Comparison of ENCODE assay signal across 9 cellular contexts in genomic region chr6:30345852-30346251, GRCh38. TPM values are rescaled to one million over a fixed set of nuclear protein-coding genes. Genes with fewer than 3 reads are reported as not detected.
DNase-seq lines count a peak whose midpoint lies in the region; FAIRE-seq and TF ChIP-seq lines count a peak whose summit lies in the region.
"Had no signal": no experiment of that assay in that cellular context is flagged by ENCODE, and none has a peak within 500 bp of the region (broad histone marks: within the 10 kb centered on the region; RNA-seq: fewer than 3 reads in every experiment).

No MANE protein-coding gene starts in this region.

- H3K9ac ChIP-seq in keratinocyte (ENCODE audit: control insufficient read depth, extremely low read depth, insufficient read depth, low read length) (peak overlapping the region; percentile 87), stomach smooth muscle (ENCODE audit: low read length in 2 of 2) (peak overlapping the region in 1 of 2 donors; percentile 76)

- H3K4me1 Mint-ChIP-seq in T-helper 2 cell treated with Interferon-gamma antibody and Interleukin-4, amounts not matched to agents 5 μg/mL and 100 μg/mL, for 36 hours (ENCODE audit: low read depth) = peaks cover 26% of the 10 kb centered on the region
- H3K4me1 Mint-ChIP-seq in activated T-helper 1 cell treated with anti-CD3 and anti-CD28 coated beads, Interleukin-12 subunit alpha, Interleukin-12 subunit beta, Interleukin-2, Interleukin-4 antibody, amounts not matched to agents 30 ng/mL and 10 ng/mL and 1 ng/mL, durations not matched to agents 14 hours and 24 hours and 36 hours (ENCODE audit: low read depth) = peaks cover 39% of the 10 kb centered on the region

- H3K4me1 ChIP-seq in keratinocyte (ENCODE audit: control insufficient read depth, extremely low read depth, insufficient read depth, low read length) = peaks cover 9% of the 10 kb centered on the region
- peaks cover 10% of the 10 kb centered on the region for H3K4me1 ChIP-seq in stomach smooth muscle (ENCODE audit: control insufficient read depth, insufficient read depth, low read length)

- no peak for TF ChIP-seq CTCF in keratinocyte (optimal IDR thresholded peaks at IDR 0.05 in 1 of 3, IDR thresholded peaks at IDR 0.05 in 1 of 3, conservative IDR thresholded peaks at IDR 0.05 in 1 of 3; ENCODE audit: extremely low read depth in 1 of 3, insufficient read depth in 2 of 3, low read length in 3 of 3)

- H2AFZ ChIP-seq in keratinocyte (ENCODE audit: control insufficient read depth, low read length) = no peak overlapping the region

- peaks cover 6 to 10% of the 10 kb centered on the region in 2 experiments for H3K36me3 ChIP-seq in keratinocyte (ENCODE audit: control insufficient read depth in 2 of 2, extremely low read depth in 1 of 2, insufficient read depth in 2 of 2, low read length in 2 of 2)
- H3K36me3 ChIP-seq in stomach smooth muscle (ENCODE audit: control insufficient read depth in 2 of 2, insufficient read depth in 2 of 2, low read length in 2 of 2) = peaks cover 14 to 17% of the 10 kb centered on the region in 2 donors

- FAIRE-seq in keratinocyte (lab: Jason Lieb, UNC) = no peak

- H3K4me3 Mint-ChIP-seq in T-helper 2 cell treated with Interferon-gamma antibody and Interleukin-4, amounts not matched to agents 5 μg/mL and 100 μg/mL, for 36 hours = peak overlapping the region; percentile 91
- H3K4me3 Mint-ChIP-seq in activated T-helper 1 cell treated with anti-CD3 and anti-CD28 coated beads, Interleukin-12 subunit alpha, Interleukin-12 subunit beta, Interleukin-2, Interleukin-4 antibody, amounts not matched to agents 30 ng/mL and 10 ng/mL and 1 ng/mL, durations not matched to agents 14 hours and 24 hours and 36 hours = peak overlapping the region; percentile 91

- peak overlapping the region; percentile 78 for H3K4me2 ChIP-seq in keratinocyte (ENCODE audit: control insufficient read depth, extremely low read depth, insufficient read depth, low read depth, low read length)

- H3K27me3 ChIP-seq in keratinocyte (ENCODE audit: control insufficient read depth, extremely low read depth, insufficient read depth, low read length) (no peaks in the 10 kb centered on the region), stomach smooth muscle (ENCODE audit: control insufficient read depth in 1 of 2, insufficient read depth in 2 of 2, low read length in 2 of 2) (no peaks in the 10 kb centered on the region)

- peaks cover 17% of the 10 kb centered on the region for H3K27me3 Mint-ChIP-seq in T-helper 2 cell treated with Interferon-gamma antibody and Interleukin-4, amounts not matched to agents 5 μg/mL and 100 μg/mL, for 36 hours (ENCODE audit: low read depth)
- H3K27me3 Mint-ChIP-seq in activated T-helper 1 cell treated with anti-CD3 and anti-CD28 coated beads, Interleukin-12 subunit alpha, Interleukin-12 subunit beta, Interleukin-2, Interleukin-4 antibody, amounts not matched to agents 30 ng/mL and 10 ng/mL and 1 ng/mL, durations not matched to agents 14 hours and 24 hours and 36 hours (ENCODE audit: insufficient read depth) = peaks cover 10% of the 10 kb centered on the region

- no peak for DNase-seq in T-helper 2 cell treated with Interferon-gamma antibody and Interleukin-4, amounts not matched to agents 5 μg/mL and 100 μg/mL, for 36 hours (ENCODE audit: low spot score)
- DNase-seq in T-helper 2 cell = no peak
- DNase-seq in activated T-helper 1 cell treated with anti-CD3 and anti-CD28 coated beads, Interleukin-12 subunit alpha, Interleukin-12 subunit beta, Interleukin-2, Interleukin-4 antibody, amounts not matched to agents 30 ng/mL and 10 ng/mL and 1 ng/mL, durations not matched to agents 14 hours and 24 hours and 36 hours (ENCODE audit: low spot score) = no peak
- no peak for DNase-seq in keratinocyte (ENCODE audit: low read depth, low spot score)
- DNase-seq in GM19238 (ENCODE audit: insufficient read length, low spot score) = no peak
- DNase-seq in caudate nucleus (lab: John Stamatoyannopoulos, UW) = no peak
- no peak for DNase-seq in UCSD-AML1 (lab: John Stamatoyannopoulos, UW; ENCODE audit: unreplicated experiment)
- DNase-seq: activated CD4-positive, CD25-positive, alpha-beta regulatory T cell had no signal

- no peaks in the 10 kb centered on the region for H4K20me1 ChIP-seq in keratinocyte (ENCODE audit: control insufficient read depth, extremely low read depth, insufficient read depth, low read length)

- intact Hi-C loops in activated T-helper 1 cell treated with anti-CD3 and anti-CD28 coated beads, Interleukin-12 subunit alpha, Interleukin-12 subunit beta, Interleukin-2, Interleukin-4 antibody, amounts not matched to agents 30 ng/mL and 10 ng/mL and 1 ng/mL, durations not matched to agents 14 hours and 24 hours and 36 hours (cut with micrococcal nuclease) = loop anchor here (1.0 to 5.0 kb wide), 7 partner anchors 21 to 562 kb away; partner anchors contain the start of genes DHX16, GTF2H4 and PPP1R11

- H3K4me3 ChIP-seq in keratinocyte (ENCODE audit: control insufficient read depth in 2 of 3, extremely low read depth in 1 of 3, insufficient read depth in 2 of 3, low read depth in 1 of 3, low read length in 3 of 3) (peak overlapping the region; percentile 76 to 79 (median 79)), stomach smooth muscle (ENCODE audit: low read length in 2 of 2) (peak overlapping the region; percentile 68 to 85)

- H3K9me3 ChIP-seq in keratinocyte (ENCODE audit: control insufficient read depth, low read depth, low read length) = no peaks in the 10 kb centered on the region
- no peaks in the 10 kb centered on the region for H3K9me3 ChIP-seq in stomach smooth muscle (ENCODE audit: control insufficient read depth in 2 of 2, low read length in 2 of 2)

- H3K9me3 Mint-ChIP-seq in T-helper 2 cell treated with Interferon-gamma antibody and Interleukin-4, amounts not matched to agents 5 μg/mL and 100 μg/mL, for 36 hours = no peaks in the 10 kb centered on the region
- no peaks in the 10 kb centered on the region for H3K9me3 Mint-ChIP-seq in activated T-helper 1 cell treated with anti-CD3 and anti-CD28 coated beads, Interleukin-12 subunit alpha, Interleukin-12 subunit beta, Interleukin-2, Interleukin-4 antibody, amounts not matched to agents 30 ng/mL and 10 ng/mL and 1 ng/mL, durations not matched to agents 14 hours and 24 hours and 36 hours

- H3K79me2 ChIP-seq in keratinocyte (ENCODE audit: control insufficient read depth, insufficient read depth, low read length) = peaks cover 2% of the 10 kb centered on the region

- H3K36me3 Mint-ChIP-seq in T-helper 2 cell treated with Interferon-gamma antibody and Interleukin-4, amounts not matched to agents 5 μg/mL and 100 μg/mL, for 36 hours (ENCODE audit: low read depth) = peaks cover 31% of the 10 kb centered on the region
- peaks cover 33% of the 10 kb centered on the region for H3K36me3 Mint-ChIP-seq in activated T-helper 1 cell treated with anti-CD3 and anti-CD28 coated beads, Interleukin-12 subunit alpha, Interleukin-12 subunit beta, Interleukin-2, Interleukin-4 antibody, amounts not matched to agents 30 ng/mL and 10 ng/mL and 1 ng/mL, durations not matched to agents 14 hours and 24 hours and 36 hours (ENCODE audit: low read depth)

- peak overlapping the region; percentile 64 for H3K27ac Mint-ChIP-seq in T-helper 2 cell treated with Interferon-gamma antibody and Interleukin-4, amounts not matched to agents 5 μg/mL and 100 μg/mL, for 36 hours
- peak overlapping the region; percentile 62 for H3K27ac Mint-ChIP-seq in activated T-helper 1 cell treated with anti-CD3 and anti-CD28 coated beads, Interleukin-12 subunit alpha, Interleukin-12 subunit beta, Interleukin-2, Interleukin-4 antibody, amounts not matched to agents 30 ng/mL and 10 ng/mL and 1 ng/mL, durations not matched to agents 14 hours and 24 hours and 36 hours

- no peaks in the 10 kb centered on the region for H3K9me1 ChIP-seq in keratinocyte (ENCODE audit: control insufficient read depth, extremely low read depth, insufficient read depth, low read length)

- H3K27ac ChIP-seq in keratinocyte (ENCODE audit: control insufficient read depth, insufficient read depth, low read length) (no peak overlapping the region), stomach smooth muscle (ENCODE audit: low read length) (no peak overlapping the region), caudate nucleus (ENCODE audit: low read depth, low read length) (no peak overlapping the region)

- dilution Hi-C loops in keratinocyte (cut with MboI; ENCODE audit: extremely low pct_ligation_motif_present, low sequenced_read_pairs) = loop anchor here (25.0 kb wide), 1 partner anchor 109 kb away; no protein-coding TSS in a partner anchor

RNA-seq across cellular contexts. Expression of gene RPP21, which starts 0.9 kb away (rescaled TPM):
- total RNA-seq in activated T-helper 1 cell treated with anti-CD3 and anti-CD28 coated beads, Interleukin-12 subunit alpha, Interleukin-12 subunit beta, Interleukin-2, Interleukin-4 antibody, amounts not matched to agents 30 ng/mL and 10 ng/mL and 1 ng/mL, durations not matched to agents 14 hours and 24 hours and 36 hours = 54.2 and 62.8 TPM in 2 replicates
- 25.7 to 40.5 TPM (median 26.8 TPM) in 3 replicates for polyA plus RNA-seq in keratinocyte
- 11.4 TPM for polyA plus RNA-seq in keratinocyte (2011; ENCODE audit: low read depth)
- polyA plus RNA-seq in keratinocyte (2011; cell fraction: cytosol; rRNA removed) = 16.8 and 42.1 TPM in 2 replicates
- polyA plus RNA-seq in keratinocyte (2011; cell fraction: nucleus; rRNA removed) = 24.3 and 31.3 TPM in 2 replicates
- polyA plus RNA-seq in keratinocyte (2012; ENCODE audit: low replicate concordance) = 43.3 and 61.2 TPM in 2 replicates
- 5.8 to 24.4 TPM (median 11.1 TPM) in 3 replicates for polyA minus RNA-seq in keratinocyte
- 28.8 TPM for polyA minus RNA-seq in keratinocyte (2011; cell fraction: cytosol; rRNA and poly(A)+ RNA removed)
- polyA minus RNA-seq in keratinocyte (2011; cell fraction: nucleus; rRNA and poly(A)+ RNA removed) = 2.7 and 5.9 TPM in 2 replicates

RNA-seq across cellular contexts. Expression of gene TRIM39, which starts 19.1 kb away (rescaled TPM):
- total RNA-seq in activated T-helper 1 cell treated with anti-CD3 and anti-CD28 coated beads, Interleukin-12 subunit alpha, Interleukin-12 subunit beta, Interleukin-2, Interleukin-4 antibody, amounts not matched to agents 30 ng/mL and 10 ng/mL and 1 ng/mL, durations not matched to agents 14 hours and 24 hours and 36 hours = 14.2 and 15.6 TPM in 2 replicates
- polyA plus RNA-seq in keratinocyte = 6.4 to 7.9 TPM (median 7.4 TPM) in 3 replicates
- 15.0 TPM for polyA plus RNA-seq in keratinocyte (2011; ENCODE audit: low read depth)
- 5.9 and 6.5 TPM in 2 replicates for polyA plus RNA-seq in keratinocyte (2011; cell fraction: cytosol; rRNA removed)
- 15.6 and 17.0 TPM in 2 replicates for polyA plus RNA-seq in keratinocyte (2011; cell fraction: nucleus; rRNA removed)
- 6.7 and 8.1 TPM in 2 replicates for polyA plus RNA-seq in keratinocyte (2012; ENCODE audit: low replicate concordance)
- polyA minus RNA-seq in keratinocyte = 5.6 to 7.9 TPM (median 6.3 TPM) in 3 replicates
- 3.5 TPM for polyA minus RNA-seq in keratinocyte (2011; cell fraction: cytosol; rRNA and poly(A)+ RNA removed)
- polyA minus RNA-seq in keratinocyte (2011; cell fraction: nucleus; rRNA and poly(A)+ RNA removed) = 5.7 and 6.3 TPM in 2 replicates
